ENCODE assay signal across 1 cellular context in genomic region chr13:109707044-109707794, GRCh38.
TF ChIP-seq lines count a peak whose summit lies in the region.

No MANE protein-coding gene starts in this region.

TF ChIP-seq in HEK293, 187 proteins besides CTCF, POLR2A, EP300 and RAD21 (continued from another document):
- TF ChIP-seq KLF16 (tag by site-specific recombination; IDR thresholded peaks at IDR 0.05): no peak
- TF ChIP-seq ZBTB44 (tag by site-specific recombination; IDR thresholded peaks at IDR 0.05): peak; percentile 68
- 0 out of 2 replicates have a peak, but pooled peaks have one; percentile 26 for TF ChIP-seq ZNF518A (tag by site-specific recombination; conservative IDR thresholded peaks at IDR 0.05; ENCODE audit: low read depth)
- TF ChIP-seq ZNF24 (tag by site-specific recombination; IDR thresholded peaks at IDR 0.05): peak; percentile 45; the same call in 1 of the 2 replicates
- TF ChIP-seq ZNF561 (tag by site-specific recombination; IDR thresholded peaks at IDR 0.05; ENCODE audit: borderline replicate concordance): peak; percentile 61; the same call in 1 of the 2 replicates
- no peak for TF ChIP-seq ZNF155 (tag by site-specific recombination; IDR thresholded peaks at IDR 0.05)
- TF ChIP-seq ZSCAN18 (tag by site-specific recombination; IDR thresholded peaks at IDR 0.05): no peak
- peak; percentile 72; the same call in 1 of the 2 replicates for TF ChIP-seq TRIM28 (IDR thresholded peaks at IDR 0.05; ENCODE audit: borderline replicate concordance, low read length)
- peak; percentile 60 for TF ChIP-seq ZNF398 (tag by site-specific recombination; IDR thresholded peaks at IDR 0.05)
- TF ChIP-seq ZEB2 (tag by site-specific recombination; IDR thresholded peaks at IDR 0.05): peak; percentile 60
- TF ChIP-seq PRDM6 (tag by site-specific recombination; IDR thresholded peaks at IDR 0.05): peak; percentile 42; the same call in 1 of the 2 replicates
- TF ChIP-seq PATZ1 (tag by site-specific recombination; IDR thresholded peaks at IDR 0.05): peak; percentile 54
